ENCODE assay signal across 25 cellular contexts in genomic region chr4:53240573-53240972, GRCh38.
"Had no signal": no experiment of that assay in that cellular context is flagged by ENCODE, and none has a peak within 500 bp of the region (broad histone marks: within the 10 kb centered on the region; RNA-seq: fewer than 3 reads in every experiment).

No MANE protein-coding gene starts in this region.

- H3K4me3 Mint-ChIP-seq: activated CD8-positive, alpha-beta T cell treated with anti-CD3 and anti-CD28 coated beads, Interleukin-2, amount 10 ng/mL, durations not matched to agents 7 days and 5 days; activated naive CD8-positive, alpha-beta T cell treated with anti-CD3 and anti-CD28 coated beads, Interleukin-2, amount 10 ng/mL, durations not matched to agents 7 days and 5 days; T-helper 17 cell; WTC11 had no signal

- H3K36me3 ChIP-seq: adrenal gland, breast epithelium, SJSA1 had no signal

- H3K27ac Mint-ChIP-seq: activated CD8-positive, alpha-beta T cell treated with anti-CD3 and anti-CD28 coated beads, Interleukin-2, amount 10 ng/mL, durations not matched to agents 7 days and 5 days; activated naive CD8-positive, alpha-beta T cell treated with anti-CD3 and anti-CD28 coated beads, Interleukin-2, amount 10 ng/mL, durations not matched to agents 7 days and 5 days; T-helper 17 cell; WTC11 had no signal

- H3K4me1 Mint-ChIP-seq: activated naive CD8-positive, alpha-beta T cell treated with anti-CD3 and anti-CD28 coated beads, Interleukin-2, amount 10 ng/mL, durations not matched to agents 7 days and 5 days; WTC11 had no signal

- ATAC-seq: activated CD8-positive, alpha-beta T cell treated with anti-CD3 and anti-CD28 coated beads, Interleukin-2, amount 10 ng/mL, durations not matched to agents 7 days and 5 days; PC-3; T-helper 17 cell; WTC11 had no signal

- H3K4me1 ChIP-seq: breast epithelium, SJSA1 had no signal

- H3K4me3 ChIP-seq: adrenal gland, breast epithelium, SJSA1 had no signal

- H3K27me3 Mint-ChIP-seq: activated naive CD8-positive, alpha-beta T cell treated with anti-CD3 and anti-CD28 coated beads, Interleukin-2, amount 10 ng/mL, durations not matched to agents 7 days and 5 days; T-helper 17 cell had no signal

- DNase-seq: activated CD4-positive, alpha-beta T cell treated with anti-CD3 and anti-CD28 coated beads for 48 hours; activated CD4-positive, alpha-beta T cell treated with anti-CD3 and anti-CD28 coated beads, Interleukin-2, amount 50 U/mL, for 4 hours; activated CD4-positive, CD25-positive, alpha-beta regulatory T cell treated with anti-CD3 and anti-CD28 coated beads, Interleukin-2, amount 50 U/mL, for 72 hours; activated CD8-positive, alpha-beta memory T cell treated with anti-CD3 and anti-CD28 coated beads, Interleukin-2, amount 50 U/mL, for 48 hours; activated CD8-positive, alpha-beta T cell treated with anti-CD3 and anti-CD28 coated beads, Interleukin-2, amount 10 ng/mL, durations not matched to agents 7 days and 5 days; activated naive CD4-positive, alpha-beta T cell treated with anti-CD3 and anti-CD28 coated beads, Interleukin-2, amount 50 U/mL, for 16 hours; activated naive CD8-positive, alpha-beta T cell treated with anti-CD3 and anti-CD28 coated beads, Interleukin-2, amount 10 ng/mL, durations not matched to agents 7 days and 5 days; activated T-cell treated with anti-CD3 and anti-CD28 coated beads, Interleukin-2, amount 50 U/mL, for 1 hour; adrenal gland; anterior cingulate cortex; Karpas-422; MM.1S; NCI-H1105 treated with DMSO at 0.1 percent for 48 hours; NCI-H1436 treated with DMSO at 0.1 percent for 48 hours; NCI-H187; NCI-H2081; NCI-H446; NCI-H524; PC-3; SHP77; T-helper 17 cell; T-helper 9 cell had no signal

- H3K9me3 ChIP-seq: SJSA1 had no signal

- H3K27ac ChIP-seq: adrenal gland, breast epithelium, SJSA1 had no signal

- H3K27me3 ChIP-seq: adrenal gland, breast epithelium, SJSA1 had no signal
